ENCODE assay signal across 13 cellular contexts in the genomic region with DNA sequence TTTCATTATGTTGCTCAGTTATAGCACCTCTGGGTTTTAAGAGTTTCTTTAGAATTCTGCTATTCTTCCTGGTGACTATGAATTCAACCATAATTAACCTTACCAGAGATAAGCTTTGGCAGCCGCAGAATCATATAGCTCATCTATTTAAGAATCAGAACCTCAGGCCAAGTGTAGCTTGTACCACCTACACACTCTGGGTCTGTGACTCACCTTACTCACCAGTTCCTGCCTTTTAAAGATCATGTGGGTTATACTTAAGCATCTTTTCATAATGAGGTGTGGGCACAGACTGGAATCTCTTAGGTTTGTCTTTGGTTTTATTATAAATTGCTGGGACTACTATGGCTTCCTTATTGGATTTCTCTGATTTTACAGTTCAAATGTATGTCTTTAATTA.
DNase-seq lines count a peak whose midpoint lies in the region; ATAC-seq, FAIRE-seq and TF ChIP-seq lines count a peak whose summit lies in the region.
"Had no signal": no experiment of that assay in that cellular context is flagged by ENCODE, and none has a peak within 500 bp of the region (broad histone marks: within the 10 kb centered on the region; RNA-seq: fewer than 3 reads in every experiment).

No MANE protein-coding gene starts in this region.

- no peak for TF ChIP-seq CTCF in epithelial cell of esophagus (IDR thresholded peaks at IDR 0.05; ENCODE audit: insufficient read depth, low read depth, low read length, missing control alignments)

- ATAC-seq in HG03175 (IDR thresholded peaks at IDR 0.05; ENCODE audit: unreplicated experiment) (no peak), HG02973 (IDR thresholded peaks at IDR 0.05; ENCODE audit: unreplicated experiment) (no peak)

- DNase-seq in stimulated activated naive CD4-positive, alpha-beta T cell treated with Interleukin-2 at 50 U/mL for 16 hours (lab: John Stamatoyannopoulos, UW): peak; percentile 29
- DNase-seq in stimulated activated naive CD4-positive, alpha-beta T cell (lab: John Stamatoyannopoulos, UW): no peak
- DNase-seq in SW480 (ENCODE audit: low spot score) (peak; percentile 44), epithelial cell of esophagus (ENCODE audit: low read depth) (peak; percentile 72), urothelium cell line (ENCODE audit: low spot score) (peak; percentile 39), 8988T (no peak)
- DNase-seq: activated CD4-positive, CD25-positive, alpha-beta regulatory T cell; hippocampal formation; mesendoderm; MM.1S had no signal

- no peak for FAIRE-seq in urothelium cell line (lab: Jason Lieb, UNC)
- FAIRE-seq: endometrium had no signal

- no peak overlapping the region for H3K4me3 ChIP-seq in epithelial cell of esophagus (ENCODE audit: low read length)

Comparison
In these comparisons a context has a peak if more than half of its experiments do, and no peak if none do; other contexts are left out.
1. DNase-seq: peak in stimulated activated naive CD4-positive, alpha-beta T cell treated with Interleukin-2 at 50 U/mL for 16 hours (single experiment), SW480 (single experiment), epithelial cell of esophagus (single experiment) and urothelium cell line (single experiment); none in stimulated activated naive CD4-positive, alpha-beta T cell (0 of 6) and 8988T (single experiment).